8 cellular contexts compared by ENCODE assay signal in the genomic region with DNA sequence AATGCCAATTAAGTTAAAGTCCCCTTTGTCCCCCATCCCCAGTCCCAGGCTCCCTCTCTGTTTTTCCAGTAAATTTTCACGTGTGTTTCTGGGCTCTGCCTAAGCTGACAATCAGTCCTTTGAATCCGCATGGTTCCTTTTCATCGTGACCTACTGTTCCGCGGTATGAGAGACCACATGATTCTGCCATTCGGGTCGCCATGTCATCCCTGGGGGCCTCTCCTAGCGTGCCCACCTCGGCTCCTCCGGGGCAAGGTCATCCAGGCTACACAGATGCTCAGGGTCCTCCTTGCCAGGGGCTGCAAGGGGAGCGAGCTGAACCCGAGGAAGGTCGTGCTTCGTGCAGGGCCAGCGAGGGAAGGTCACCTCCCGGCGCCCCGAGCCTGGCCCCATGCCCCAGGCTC.
DNase-seq lines count a peak whose midpoint lies in the region; ATAC-seq, FAIRE-seq and TF ChIP-seq lines count a peak whose summit lies in the region.

No MANE protein-coding gene starts in this region.

- ATAC-seq in HG03135 (IDR thresholded peaks at IDR 0.05; ENCODE audit: unreplicated experiment) (peak; percentile 11), WTC11 (no peak), gastroesophageal sphincter (no peak)

- DNase-seq in stimulated activated CD4-positive, alpha-beta T cell treated with anti-CD3 and anti-CD28 coated beads, Interleukin-1b, Interleukin-23, amount 100 ng/mL, for 48 hours: peak; percentile 16
- no peak for DNase-seq in stimulated activated CD4-positive, alpha-beta T cell treated with anti-CD3 and anti-CD28 coated beads, Interleukin-2, amount 100 ng/mL, for 24 hours
- DNase-seq in WTC11 (ENCODE audit: low spot score) (no peak), progenitor cell of endocrine pancreas (ENCODE audit: low spot score, unreplicated experiment) (no peak), D721Med (ENCODE audit: insufficient read length, low spot score) (no peak), occipital lobe (lab: John Stamatoyannopoulos, UW) (no peak)

- no peak for TF ChIP-seq POLR2A in gastroesophageal sphincter (IDR thresholded peaks at IDR 0.05)

- H3K27ac Mint-ChIP-seq in WTC11: peak overlapping the region; percentile 77
- peak overlapping the region; percentile 67 for H3K27ac Mint-ChIP-seq in progenitor cell of endocrine pancreas

- H3K4me3 ChIP-seq in gastroesophageal sphincter: peak overlapping the region; percentile 60 to 87

- H3K4me3 Mint-ChIP-seq in WTC11 (peak overlapping the region; percentile 88), progenitor cell of endocrine pancreas (ENCODE audit: low read depth) (peak overlapping the region; percentile 79)

- H3K4me1 Mint-ChIP-seq in WTC11 (peaks cover 7% of the 10 kb centered on the region), progenitor cell of endocrine pancreas (ENCODE audit: low read depth) (peaks cover 3% of the 10 kb centered on the region)

- CTCF ChIA-PET in WTC11 (lab: Charles Lee): interaction anchor here (0.5 to 3.2 kb wide), 4 partner anchors 15 to 293 kb away, joined by 4 to 11 read pairs (median 8); no protein-coding TSS in a partner anchor

- H3K4me1 ChIP-seq in gastroesophageal sphincter: peaks cover 0 to 14% (median 0%) of the 10 kb centered on the region in 3 donors

- no peak for TF ChIP-seq EP300 in gastroesophageal sphincter (IDR thresholded peaks at IDR 0.05)

- no peaks in the 10 kb centered on the region for H3K36me3 ChIP-seq in gastroesophageal sphincter

- FAIRE-seq in D721Med (lab: Jason Lieb, UNC): no peak

- 0 to 5% methylated on average over 6 to 8 of the region's 18 CpGs for WGBS in gastroesophageal sphincter (ENCODE audit: low coverage in 1 of 2), 2 donors

- H3K9me3 Mint-ChIP-seq in WTC11 (no peaks in the 10 kb centered on the region), progenitor cell of endocrine pancreas (ENCODE audit: low read depth) (no peaks in the 10 kb centered on the region)

- no peaks in the 10 kb centered on the region for H3K27me3 ChIP-seq in gastroesophageal sphincter

- H3K36me3 Mint-ChIP-seq in WTC11 (no peaks in the 10 kb centered on the region), progenitor cell of endocrine pancreas (ENCODE audit: insufficient read depth) (no peaks in the 10 kb centered on the region)

- H3K27ac ChIP-seq in gastroesophageal sphincter: peak overlapping the region; percentile 77 to 93 (median 88)

- POLR2A ChIA-PET in WTC11 (lab: Charles Lee): interaction anchor here (1.2 kb wide), 1 partner anchor 82 kb away, joined by 3 read pairs; no protein-coding TSS in a partner anchor

- H3K9me3 ChIP-seq in gastroesophageal sphincter: no peaks in the 10 kb centered on the region

- peaks cover 12% of the 10 kb centered on the region for H3K27me3 Mint-ChIP-seq in WTC11 (ENCODE audit: low read depth)
- peaks cover 13% of the 10 kb centered on the region for H3K27me3 Mint-ChIP-seq in progenitor cell of endocrine pancreas

- no peak for TF ChIP-seq CTCF in WTC11 (IDR thresholded peaks at IDR 0.05)
- no peak for TF ChIP-seq CTCF in gastroesophageal sphincter (IDR thresholded peaks at IDR 0.05)
- TF ChIP-seq CTCF in progenitor cell of endocrine pancreas (IDR thresholded peaks at IDR 0.05; ENCODE audit: unreplicated experiment): no peak
- TF ChIP-seq CTCF in D721Med (IDR thresholded peaks at IDR 0.05; ENCODE audit: insufficient read depth, missing control alignments): no peak

TF ChIP-seq in WTC11, 78 proteins besides CTCF, POLR2A, EP300 and RAD21:
- TF ChIP-seq, protein P1, sequence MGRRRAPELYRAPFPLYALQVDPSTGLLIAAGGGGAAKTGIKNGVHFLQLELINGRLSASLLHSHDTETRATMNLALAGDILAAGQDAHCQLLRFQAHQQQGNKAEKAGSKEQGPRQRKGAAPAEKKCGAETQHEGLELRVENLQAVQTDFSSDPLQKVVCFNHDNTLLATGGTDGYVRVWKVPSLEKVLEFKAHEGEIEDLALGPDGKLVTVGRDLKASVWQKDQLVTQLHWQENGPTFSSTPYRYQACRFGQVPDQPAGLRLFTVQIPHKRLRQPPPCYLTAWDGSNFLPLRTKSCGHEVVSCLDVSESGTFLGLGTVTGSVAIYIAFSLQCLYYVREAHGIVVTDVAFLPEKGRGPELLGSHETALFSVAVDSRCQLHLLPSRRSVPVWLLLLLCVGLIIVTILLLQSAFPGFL (CRISPR knock-in tag; IDR thresholded peaks at IDR 0.05; ENCODE audit: borderline replicate concordance): no peak
- 0 out of 2 replicates have a peak, but pooled peaks have one; percentile 12 for TF ChIP-seq FOXP1 (CRISPR knock-in tag; IDR thresholded peaks at IDR 0.05; ENCODE audit: borderline replicate concordance)
